ENCODE assay signal across 9 cellular contexts in genomic region chr3:32334675-32335074, GRCh38. TPM values are rescaled to one million over a fixed set of nuclear protein-coding genes. Genes with fewer than 3 reads are reported as not detected.
DNase-seq lines count a peak whose midpoint lies in the region; ATAC-seq and TF ChIP-seq lines count a peak whose summit lies in the region.
"Had no signal": no experiment of that assay in that cellular context is flagged by ENCODE, and none has a peak within 500 bp of the region (broad histone marks: within the 10 kb centered on the region; RNA-seq: fewer than 3 reads in every experiment).

No MANE protein-coding gene starts in this region.

- peak overlapping the region in 8 of 10 donors; percentile 8 to 91 (median 73) for H3K27ac Mint-ChIP-seq in naive thymus-derived CD8-positive, alpha-beta T cell

- H3K27me3 ChIP-seq in DOHH2 (ENCODE audit: control insufficient read depth, low read length), result no peaks in the 10 kb centered on the region

- peak; percentile 81 for ATAC-seq in naive thymus-derived CD8-positive, alpha-beta T cell
- no peak for ATAC-seq in GM19397 (IDR thresholded peaks at IDR 0.05; ENCODE audit: unreplicated experiment)
- ATAC-seq: right cardiac atrium had no signal

- peak; percentile 50 for TF ChIP-seq CTCF in DOHH2 (IDR thresholded peaks at IDR 0.05; ENCODE audit: low read depth, low read length, poor library complexity, severe bottlenecking)

- H3K9me2 ChIP-seq in DOHH2 (replicated peaks; ENCODE audit: control insufficient read depth, low read length), result no peaks in the 10 kb centered on the region

- H3K4me3 ChIP-seq in DOHH2 (ENCODE audit: low read length), result no peak overlapping the region

- POLR2A ChIA-PET in naive thymus-derived CD8-positive, alpha-beta T cell (lab: Charles Lee), result interaction anchor here (0.6 kb wide), 1 partner anchor 59 kb away, joined by 6 read pairs; no protein-coding TSS in a partner anchor

- no peaks in the 10 kb centered on the region for H3K9me3 ChIP-seq in DOHH2 (ENCODE audit: control insufficient read depth, insufficient read depth, low read length)

- no peaks in the 10 kb centered on the region for H3K27me3 Mint-ChIP-seq in naive thymus-derived CD8-positive, alpha-beta T cell

- H3F3A ChIP-seq in DOHH2 (ENCODE audit: control insufficient read depth, insufficient read depth), result no peaks in the 10 kb centered on the region

- H3K27ac ChIP-seq in DOHH2 (ENCODE audit: low read depth, low read length), result no peak overlapping the region

- no peaks in the 10 kb centered on the region for H4K20me1 ChIP-seq in DOHH2 (ENCODE audit: control insufficient read depth, insufficient read depth, low read depth, low read length)

- peak overlapping the region in 1 of 10 donors; percentile 54 for H3K4me3 Mint-ChIP-seq in naive thymus-derived CD8-positive, alpha-beta T cell

- H3K4me1 Mint-ChIP-seq in naive thymus-derived CD8-positive, alpha-beta T cell, result peaks cover 13 to 47% (median 35%) of the 10 kb centered on the region in 4 donors

- no peaks in the 10 kb centered on the region for H3K36me3 Mint-ChIP-seq in naive thymus-derived CD8-positive, alpha-beta T cell

- DNase-seq in OCI-M1 (lab: John Stamatoyannopoulos, UW) (peak; percentile 51), HPDE6-E6E7 (ENCODE audit: extremely low spot score) (no peak), GM19240 (ENCODE audit: insufficient read length, low spot score) (no peak), ecto neural progenitor cell (ENCODE audit: low spot score) (no peak)
- DNase-seq in activated effector memory CD4-positive, alpha-beta T cell treated with Interleukin-2 at 50 U/mL for 16 hours, result peak; percentile 55
- DNase-seq in naive thymus-derived CD8-positive, alpha-beta T cell, result peak in 8 of 10 donors; percentile 8 to 58 (median 37)
- DNase-seq: right cardiac atrium had no signal

- H3K9me3 Mint-ChIP-seq in naive thymus-derived CD8-positive, alpha-beta T cell, result no peaks in the 10 kb centered on the region

- H3K36me3 ChIP-seq in DOHH2 (ENCODE audit: control insufficient read depth, low read length), result no peaks in the 10 kb centered on the region

- no peaks in the 10 kb centered on the region for H3K79me2 ChIP-seq in DOHH2 (ENCODE audit: control insufficient read depth, low read length)

- peaks cover 6% of the 10 kb centered on the region for H3K4me1 ChIP-seq in DOHH2 (ENCODE audit: control insufficient read depth, low read length)

- no peak overlapping the region for H3K4me2 ChIP-seq in DOHH2 (ENCODE audit: low read length)

RNA-seq across cellular contexts. Expression of gene CMTM7, which starts 57.0 kb away (rescaled TPM):
- 10 to 100 TPM; 46.4 to 48.8 TPM for total RNA-seq in naive thymus-derived CD8-positive, alpha-beta T cell
- 100 to 1,000 TPM in 1 of 3 donors, 10 to 100 TPM in 2; 67.4 to 122 (median 98.5) TPM for polyA plus RNA-seq in naive thymus-derived CD8-positive, alpha-beta T cell

Comparison
In these comparisons a context has a peak if more than half of its experiments do, and no peak if none do; other contexts are left out.
1. DNase-seq: peak in OCI-M1 (single experiment), activated effector memory CD4-positive, alpha-beta T cell treated with Interleukin-2 at 50 U/mL for 16 hours (single experiment) and naive thymus-derived CD8-positive, alpha-beta T cell (8 of 10); none in HPDE6-E6E7 (single experiment), GM19240 (single experiment) and ecto neural progenitor cell (single experiment).